ENCODE assay signal across 25 cellular contexts in the genomic region with DNA sequence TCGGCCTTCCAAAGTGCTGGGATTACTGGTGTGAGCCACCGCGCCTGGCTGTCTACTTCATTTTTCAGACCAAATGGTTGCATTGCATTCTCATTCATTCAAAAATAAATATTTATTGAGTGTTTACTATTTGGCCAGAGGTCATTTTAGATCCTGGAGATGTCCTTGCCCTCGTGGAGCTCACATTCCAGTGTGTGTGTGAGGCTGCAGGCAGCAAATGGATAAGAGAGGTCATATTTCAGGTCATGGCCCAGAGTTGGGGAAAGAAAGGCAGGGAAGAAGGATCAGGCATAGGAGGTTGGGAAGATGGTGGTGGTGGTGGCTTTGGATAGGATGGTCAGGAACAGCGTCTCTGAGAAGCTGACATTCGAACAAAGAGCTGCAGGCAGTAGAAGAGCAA.
DNase-seq lines count a peak whose midpoint lies in the region; ATAC-seq, FAIRE-seq and TF ChIP-seq lines count a peak whose summit lies in the region.
"Had no signal": no experiment of that assay in that cellular context is flagged by ENCODE, and none has a peak within 500 bp of the region (broad histone marks: within the 10 kb centered on the region; RNA-seq: fewer than 3 reads in every experiment).

No MANE protein-coding gene starts in this region.

- CTCF ChIA-PET in H1 (lab: Charles Lee; ENCODE audit: partially characterized antibody) = no interaction called here

- no peak overlapping the region for H2AFZ ChIP-seq in H1 (ENCODE audit: low read length)
- no peak overlapping the region for H2AFZ ChIP-seq in Karpas-422 (ENCODE audit: low read length)

- POLR2A ChIA-PET in H1 (lab: Charles Lee; ENCODE audit: partially characterized antibody) = no interaction called here

- TF ChIP-seq POLR2A in H1 (IDR thresholded peaks at IDR 0.05; ENCODE audit: control extremely low read depth in 1 of 2, low read depth in 2 of 2, low read length in 2 of 2) = no peak
- TF ChIP-seq POLR2A in body of pancreas (IDR thresholded peaks at IDR 0.05) = no peak

- no peak for FAIRE-seq in H1 (lab: Jason Lieb, UNC)
- FAIRE-seq: A204.1, G401.6, GM12878, GM12892, GM18507 had no signal

- H3K27ac Mint-ChIP-seq in endothelial cell (ENCODE audit: unreplicated experiment) (no peak overlapping the region), nephron progenitor cell (peak overlapping the region; percentile 76), progenitor cell of endocrine pancreas (peak overlapping the region; percentile 61)
- H3K27ac Mint-ChIP-seq: CD14-positive monocyte; CD4-positive, alpha-beta memory T cell; CD8-positive, alpha-beta memory T cell had no signal

- H3K4me1 Mint-ChIP-seq in endothelial cell (ENCODE audit: unreplicated experiment) = peaks cover 3% of the 10 kb centered on the region
- H3K4me1 Mint-ChIP-seq in nephron progenitor cell = peaks cover 18% of the 10 kb centered on the region
- H3K4me1 Mint-ChIP-seq in progenitor cell of endocrine pancreas (ENCODE audit: low read depth) = peaks cover 18% of the 10 kb centered on the region
- H3K4me1 Mint-ChIP-seq: CD14-positive monocyte; CD4-positive, CD25-positive, alpha-beta regulatory T cell; CD8-positive, alpha-beta memory T cell had no signal

- H3K79me1 ChIP-seq in H1 (ENCODE audit: low read depth, low read length) = no peaks in the 10 kb centered on the region; the same call in 1 of the 2 replicates

- H3K9me3 Mint-ChIP-seq in endothelial cell (ENCODE audit: unreplicated experiment) = no peaks in the 10 kb centered on the region
- peaks cover 68% of the 10 kb centered on the region for H3K9me3 Mint-ChIP-seq in nephron progenitor cell
- peaks cover 19% of the 10 kb centered on the region for H3K9me3 Mint-ChIP-seq in progenitor cell of endocrine pancreas (ENCODE audit: low read depth)
- H3K9me3 Mint-ChIP-seq: CD8-positive, alpha-beta memory T cell had no signal

- H3K27ac ChIP-seq in H1 (ENCODE audit: low read depth, low read length) (no peak overlapping the region), Karpas-422 (ENCODE audit: low read length) (no peak overlapping the region), body of pancreas (no peak overlapping the region)
- H3K27ac ChIP-seq: BLaER1 had no signal

- H3K4me3 ChIP-seq in H1 (ENCODE audit: extremely low read depth in 1 of 4, insufficient read depth in 2 of 4, low read depth in 3 of 4, low read length in 4 of 4) = no peak overlapping the region
- no peak overlapping the region for H3K4me3 ChIP-seq in Karpas-422 (ENCODE audit: low read length)
- H3K4me3 ChIP-seq in body of pancreas = no peak overlapping the region
- H3K4me3 ChIP-seq: BLaER1, GM12878 had no signal

- no peak overlapping the region for H2BK12ac ChIP-seq in H1 (ENCODE audit: low read depth, low read length)

- H2BK5ac ChIP-seq in H1 (ENCODE audit: low read depth, low read length) = no peak overlapping the region; the same call in 1 of the 2 replicates

- H3K56ac ChIP-seq in H1 (replicated peaks; ENCODE audit: insufficient read length, low read depth, low read length) = no peak overlapping the region

- H4K20me1 ChIP-seq in H1 (replicated peaks in 1 of 2; ENCODE audit: control insufficient read depth in 1 of 2, insufficient read depth in 2 of 2, low read length in 2 of 2) (peaks cover 0 to 8% of the 10 kb centered on the region in 2 experiments), Karpas-422 (ENCODE audit: insufficient read depth, low read depth, low read length) (no peaks in the 10 kb centered on the region)
- H4K20me1 ChIP-seq: BLaER1 had no signal

- peak overlapping the region; percentile 60 for H3K23ac ChIP-seq in H1 (ENCODE audit: insufficient read length)

- no peak for TF ChIP-seq CTCF in H1 (IDR thresholded peaks at IDR 0.05; ENCODE audit: control extremely low read depth in 1 of 3, insufficient read depth in 1 of 3, low read depth in 1 of 3, low read length in 3 of 3)
- no peak for TF ChIP-seq CTCF in endothelial cell (IDR thresholded peaks at IDR 0.05; ENCODE audit: unreplicated experiment)
- no peak for TF ChIP-seq CTCF in nephron progenitor cell (IDR thresholded peaks at IDR 0.05)
- no peak for TF ChIP-seq CTCF in progenitor cell of endocrine pancreas (IDR thresholded peaks at IDR 0.05; ENCODE audit: unreplicated experiment)
- TF ChIP-seq CTCF in body of pancreas (IDR thresholded peaks at IDR 0.05) = no peak

- H2BK120ac ChIP-seq in H1 (replicated peaks; ENCODE audit: low read depth, low read length) = no peak overlapping the region

- H3K14ac ChIP-seq in H1 (ENCODE audit: insufficient read length) = no peak overlapping the region

- H3K27me3 Mint-ChIP-seq in endothelial cell (ENCODE audit: unreplicated experiment) = peaks cover 3% of the 10 kb centered on the region
- H3K27me3 Mint-ChIP-seq in nephron progenitor cell (ENCODE audit: low read depth, poor library complexity) = peaks cover 4% of the 10 kb centered on the region
- no peaks in the 10 kb centered on the region for H3K27me3 Mint-ChIP-seq in progenitor cell of endocrine pancreas
- H3K27me3 Mint-ChIP-seq: CD4-positive, CD25-positive, alpha-beta regulatory T cell had no signal

- H4K8ac ChIP-seq in H1 (ENCODE audit: extremely low read depth, insufficient read depth, low read length) = no peak overlapping the region

- no peak overlapping the region for H3K4ac ChIP-seq in H1 (replicated peaks; ENCODE audit: insufficient read length, low read depth, low read length)

- H4K91ac ChIP-seq in H1 (replicated peaks; ENCODE audit: insufficient read length, low read length) = no peak overlapping the region

- 0 out of 4 replicates have a peak, but pooled peaks cover 0 to 4% of the 10 kb centered on the region in 2 experiments for H3K9me3 ChIP-seq in H1 (ENCODE audit: insufficient read depth in 2 of 2, low read depth in 1 of 2, low read length in 1 of 2)
- H3K9me3 ChIP-seq in Karpas-422 (ENCODE audit: low read length) = no peaks in the 10 kb centered on the region
- H3K9me3 ChIP-seq in body of pancreas = no peaks in the 10 kb centered on the region
- H3K9me3 ChIP-seq: BE2C had no signal

- TF ChIP-seq RAD21 in H1 (IDR thresholded peaks at IDR 0.05 in 1 of 2, conservative IDR thresholded peaks at IDR 0.05 in 1 of 2; ENCODE audit: low read depth in 2 of 2, low read length in 2 of 2) = no peak

- H2BK15ac ChIP-seq in H1 (ENCODE audit: low read length) = no peak overlapping the region

- no peak for TF ChIP-seq EP300 in H1 (IDR thresholded peaks at IDR 0.05; ENCODE audit: borderline replicate concordance in 1 of 2, low read depth in 2 of 2, low read length in 2 of 2)

- 95% methylated on average over 6 of the region's 6 CpGs; no CpG with 5 or more reads in 1 of the 2 experiments for WGBS in H1 (ENCODE audit: extremely low coverage in 1 of 2, insufficient coverage in 1 of 2, insufficient read length in 1 of 2, insufficient replicate concordance in 2 of 2, low coverage in 1 of 2, low lambda C conversion rate in 2 of 2, missing lambda C conversion rate in 1 of 2), 2 experiments
- 70 to 76% methylated on average over 6 of the region's 6 CpGs for WGBS in body of pancreas, 2 donors

- H2BK20ac ChIP-seq in H1 (ENCODE audit: low read length) = no peak overlapping the region

- H3K4me3 Mint-ChIP-seq in endothelial cell (ENCODE audit: unreplicated experiment) (peak overlapping the region; percentile 3), nephron progenitor cell (no peak overlapping the region), progenitor cell of endocrine pancreas (ENCODE audit: low read depth) (no peak overlapping the region)
- H3K4me3 Mint-ChIP-seq: CD14-positive monocyte; CD4-positive, alpha-beta memory T cell; CD4-positive, CD25-positive, alpha-beta regulatory T cell; CD8-positive, alpha-beta memory T cell had no signal

- H3K27me3 ChIP-seq in H1 (replicated peaks in 1 of 4; ENCODE audit: control insufficient read depth in 3 of 4, extremely low read depth in 1 of 4, insufficient read depth in 3 of 4, low read length in 3 of 4) (no peaks in the 10 kb centered on the region), Karpas-422 (ENCODE audit: low read length) (no peaks in the 10 kb centered on the region), body of pancreas (no peaks in the 10 kb centered on the region)
- H3K27me3 ChIP-seq: BE2C, BLaER1 had no signal

- peak overlapping the region; percentile 39; the same call in 1 of the 2 replicates for H2AK5ac ChIP-seq in H1 (ENCODE audit: low read depth, low read length)

- H3K18ac ChIP-seq in H1 (ENCODE audit: extremely low read depth, low read length) = no peak overlapping the region

- intact Hi-C loops in body of pancreas (cut with DNase I) = no loop called here

- no peak for ATAC-seq in body of pancreas
- ATAC-seq: GM12878 had no signal

- H3K4me1 ChIP-seq in H1 (replicated peaks in 1 of 4; ENCODE audit: control insufficient read depth in 3 of 4, insufficient read depth in 4 of 4, low read length in 3 of 4) (no peaks in the 10 kb centered on the region), Karpas-422 (ENCODE audit: low read length) (no peaks in the 10 kb centered on the region), body of pancreas (no peaks in the 10 kb centered on the region)
- H3K4me1 ChIP-seq: BE2C had no signal

- no peak for DNase-seq in H1 (ENCODE audit: low read depth in 1 of 2, low spot score in 2 of 2)
- DNase-seq in endothelial cell (ENCODE audit: low spot score) = no peak
- no peak for DNase-seq in nephron progenitor cell
- DNase-seq in progenitor cell of endocrine pancreas (ENCODE audit: low spot score, unreplicated experiment) = no peak
- no peak for DNase-seq in Karpas-422
- no peak for DNase-seq in body of pancreas
- DNase-seq in DMS114 treated with DMSO at 0.1 percent for 48 hours (lab: John Stamatoyannopoulos, UW; ENCODE audit: unreplicated experiment) = no peak
- DNase-seq: 8988T; ACHN; BE2C; C1 segment of cervical spinal cord; CD4-positive, alpha-beta memory T cell; CD4-positive, CD25-positive, alpha-beta regulatory T cell; CD8-positive, alpha-beta memory T cell; COR-L47; DMS 273 treated with DMSO at 0.1 percent for 48 hours; DMS79 treated with DMSO at 0.1 percent for 48 hours; GF-D8 had no signal

- H3K9ac ChIP-seq in H1 (replicated peaks in 1 of 4; ENCODE audit: extremely low read depth in 1 of 4, low read depth in 3 of 4, low read length in 3 of 4) (no peak overlapping the region), Karpas-422 (ENCODE audit: low read length) (no peak overlapping the region)
- H3K9ac ChIP-seq: BLaER1 had no signal

- no peaks in the 10 kb centered on the region; the same call in 1 of the 2 replicates for H3K23me2 ChIP-seq in H1 (ENCODE audit: low read depth, low read length)

- H3K36me3 Mint-ChIP-seq in endothelial cell (ENCODE audit: low read depth, unreplicated experiment) (peaks cover 23% of the 10 kb centered on the region), nephron progenitor cell (ENCODE audit: low read depth) (peaks cover 90% of the 10 kb centered on the region), progenitor cell of endocrine pancreas (ENCODE audit: insufficient read depth) (peaks cover 54% of the 10 kb centered on the region)
- H3K36me3 Mint-ChIP-seq: CD14-positive monocyte; CD4-positive, alpha-beta memory T cell; CD4-positive, CD25-positive, alpha-beta regulatory T cell; CD8-positive, alpha-beta memory T cell had no signal

- no peaks in the 10 kb centered on the region for H3K9me2 ChIP-seq in Karpas-422 (replicated peaks; ENCODE audit: insufficient read depth, low read length)

- H3K36me3 ChIP-seq in H1 (ENCODE audit: control insufficient read depth in 2 of 4, insufficient read depth in 4 of 4, low read length in 3 of 4) (no peaks in the 10 kb centered on the region), Karpas-422 (ENCODE audit: insufficient read depth, low read length) (no peaks in the 10 kb centered on the region), body of pancreas (replicated peaks in 1 of 2; ENCODE audit: insufficient read depth in 1 of 2, low read depth in 2 of 2) (no peaks in the 10 kb centered on the region)

- H3K4me2 ChIP-seq in H1 (ENCODE audit: insufficient read depth in 1 of 2, low read depth in 2 of 2, low read length in 2 of 2) (no peak overlapping the region), Karpas-422 (ENCODE audit: low read depth, low read length, poor library complexity, severe bottlenecking) (no peak overlapping the region)
- H3K4me2 ChIP-seq: BLaER1 had no signal

- H3K79me2 ChIP-seq in H1 (ENCODE audit: control insufficient read depth in 1 of 2, insufficient read depth in 2 of 2, low read length in 2 of 2) (peaks cover 5 to 46% of the 10 kb centered on the region in 2 experiments; a peak in 2 of 4 replicates), Karpas-422 (ENCODE audit: low read length) (no peaks in the 10 kb centered on the region)

- no peak overlapping the region for H4K5ac ChIP-seq in H1 (ENCODE audit: insufficient read length, low read depth, low read length)
